ENCODE assay signal across 17 cellular contexts in the genomic region with DNA sequence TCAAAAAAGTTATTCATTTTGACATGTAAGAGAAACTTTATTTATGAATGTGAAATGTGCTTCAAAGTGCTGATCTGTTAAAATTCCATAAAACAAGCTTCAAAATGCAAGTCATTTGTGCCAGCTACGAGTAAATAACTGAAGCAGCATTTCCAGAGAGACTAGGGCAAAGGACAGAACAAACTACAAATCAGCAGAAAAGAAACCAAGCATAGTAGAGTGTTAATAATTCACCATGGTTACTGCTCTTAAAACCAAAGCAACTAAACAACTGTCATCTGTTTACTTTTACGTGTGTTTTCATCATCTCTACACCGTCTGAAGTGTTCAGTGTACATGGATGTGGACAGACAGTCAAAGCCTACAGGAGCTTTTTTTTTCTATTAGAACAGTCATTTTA. TPM values are rescaled to one million over a fixed set of nuclear protein-coding genes. Genes with fewer than 3 reads are reported as not detected.
DNase-seq lines count a peak whose midpoint lies in the region; ATAC-seq and TF ChIP-seq lines count a peak whose summit lies in the region.
"Had no signal": no experiment of that assay in that cellular context is flagged by ENCODE, and none has a peak within 500 bp of the region (broad histone marks: within the 10 kb centered on the region; RNA-seq: fewer than 3 reads in every experiment).

No MANE protein-coding gene starts in this region.

- intact Hi-C loops in stomach (cut with DNase I; ENCODE audit: low total_unique reads): no loop called here

- in situ Hi-C loops in GM23248 (cut with MboI): no loop called here

- peak overlapping the region; percentile 51 for H2AFZ ChIP-seq in GM23248

- no peak for TF ChIP-seq EP300 in stomach (IDR thresholded peaks at IDR 0.05)

- H3K4me3 ChIP-seq in GM23248 (no peak overlapping the region), stomach (no peak overlapping the region)
- H3K4me3 ChIP-seq: colonic mucosa, heart right ventricle had no signal

- H3K79me2 ChIP-seq in GM23248 (ENCODE audit: insufficient read depth): no peaks in the 10 kb centered on the region

- no peak overlapping the region for H3K4me2 ChIP-seq in GM23248 (ENCODE audit: unreplicated experiment)

- WGBS in GM23248 (ENCODE audit: low coverage in 1 of 2, low lambda C conversion rate in 2 of 2, missing lambda C conversion rate in 2 of 2), 2 experiments: 19 to 28% methylated on average over 3 of the region's 3 CpGs
- 9 to 22% (median 17%) methylated on average over 3 of the region's 3 CpGs for WGBS in stomach, 5 donors

- no peak for ATAC-seq in GM21367 (IDR thresholded peaks at IDR 0.05; ENCODE audit: unreplicated experiment)
- ATAC-seq: stimulated activated effector memory CD8-positive, alpha-beta T cell treated with anti-CD3 and anti-CD28 coated beads, Interleukin-12 subunit alpha, Interleukin-12 subunit beta, amount 100 ng/mL, for 72 hours had no signal

- TF ChIP-seq CTCF in stomach (IDR thresholded peaks at IDR 0.05): no peak

- no peaks in the 10 kb centered on the region for H4K20me1 ChIP-seq in GM23248 (ENCODE audit: insufficient read depth)

- H3K27me3 ChIP-seq in GM23248 (replicated peaks; ENCODE audit: insufficient read depth) (no peaks in the 10 kb centered on the region), layer of hippocampus (ENCODE audit: control insufficient read depth, insufficient read depth, low read length) (no peaks in the 10 kb centered on the region), stomach (no peaks in the 10 kb centered on the region)
- H3K27me3 ChIP-seq: colonic mucosa, heart right ventricle had no signal

- no peaks in the 10 kb centered on the region for H3K9me3 ChIP-seq in GM23248 (ENCODE audit: low read depth)
- no peaks in the 10 kb centered on the region for H3K9me3 ChIP-seq in stomach
- H3K9me3 ChIP-seq: colonic mucosa, heart right ventricle had no signal

- H3K9ac ChIP-seq in GM23248: no peak overlapping the region

- H3K27ac ChIP-seq in GM23248 (no peak overlapping the region), angular gyrus (ENCODE audit: low read depth, low read length) (peak overlapping the region; percentile 24), layer of hippocampus (ENCODE audit: low read depth, low read length) (peak overlapping the region; percentile 22), stomach (peak overlapping the region in 3 of 5 donors; percentile 72 to 81 (median 73))
- H3K27ac ChIP-seq: colonic mucosa, heart right ventricle, HL-60 had no signal

- no peaks in the 10 kb centered on the region; the same call in 1 of the 2 replicates for H3F3A ChIP-seq in GM23248 (ENCODE audit: insufficient read depth)

- DNase-seq in GM23248: peak; percentile 32
- no peak for DNase-seq in stomach
- DNase-seq in stimulated activated CD8-positive, alpha-beta memory T cell treated with anti-CD3 and anti-CD28 coated beads, Interleukin-4, amount 100 ng/mL, for 48 hours: no peak
- DNase-seq in NOMO-1 treated with DMSO at 0.1 percent for 48 hours (lab: John Stamatoyannopoulos, UW; ENCODE audit: unreplicated experiment): no peak
- no peak for DNase-seq in NCI-H146 treated with DMSO at 0.1 percent for 48 hours (lab: John Stamatoyannopoulos, UW; ENCODE audit: unreplicated experiment)
- DNase-seq: activated CD4-positive, CD25-positive, alpha-beta regulatory T cell treated with anti-CD3 and anti-CD28 coated beads, Interleukin-2, amount 50 U/mL, for 72 hours; CD8-positive, alpha-beta memory T cell; colonic mucosa; heart right ventricle; HFFc6; NCI-H1436 treated with DMSO at 0.1 percent for 48 hours had no signal

- no peaks in the 10 kb centered on the region for H3K36me3 ChIP-seq in GM23248 (ENCODE audit: low read depth)
- H3K36me3 ChIP-seq in stomach: no peaks in the 10 kb centered on the region
- H3K36me3 ChIP-seq: colonic mucosa, heart right ventricle had no signal

- TF ChIP-seq POLR2A in stomach (IDR thresholded peaks at IDR 0.05): no peak

- no peaks in the 10 kb centered on the region for H3K4me1 ChIP-seq in GM23248 (ENCODE audit: insufficient read depth)
- H3K4me1 ChIP-seq in stomach: peaks cover 5 to 21% (median 14%) of the 10 kb centered on the region in 4 donors
- H3K4me1 ChIP-seq: colonic mucosa had no signal

- no peaks in the 10 kb centered on the region for H3K9me2 ChIP-seq in GM23248 (ENCODE audit: insufficient read depth)

RNA-seq across cellular contexts. Expression of a gene that starts 1.6 kb away (rescaled TPM):
- 0.63 TPM in 1 of 2 replicates, not detected in the other for total RNA-seq in GM23248 (2014; rRNA removed; shearing (Covaris generic))
- polyA plus RNA-seq in GM23248 (2016; fragmentation: Nextera tagmentation; extraction: Ambion mirVana) (0.16 TPM in 2 replicates), stomach (1 to 10 TPM in 2 of 3 donors, under 1 TPM in 1; 0.53 to 3.1 (median 2.2) TPM)
- total RNA-seq in stomach: 1 to 10 TPM in 4 of 5 donors, not detected in 1; 2.7 to 7.3 (median 4.7) TPM
- total RNA-seq: CD8-positive, alpha-beta memory T cell; HFFc6 had no signal
- polyA plus RNA-seq: CD8-positive, alpha-beta memory T cell had no signal

RNA-seq across cellular contexts. Expression of a gene that starts 2.6 kb away (rescaled TPM):
- total RNA-seq in GM23248 (2014; rRNA removed; shearing (Covaris generic)): not detected in 2 replicates
- polyA plus RNA-seq in GM23248 (2016; fragmentation: Nextera tagmentation; extraction: Ambion mirVana): not detected in 2 replicates
- 1 to 10 TPM in 1 of 5 donors, not detected in 4; 4.1 TPM for total RNA-seq in stomach
- 1 to 10 TPM in 1 of 3 donors, not detected in 2; 1.1 TPM for polyA plus RNA-seq in stomach
- total RNA-seq: CD8-positive, alpha-beta memory T cell; colonic mucosa; HFFc6; RPMI7951 had no signal
- polyA plus RNA-seq: CD8-positive, alpha-beta memory T cell had no signal

RNA-seq across cellular contexts. Expression of a gene that starts 40.6 kb away (rescaled TPM):
- total RNA-seq in GM23248 (2014; rRNA removed; shearing (Covaris generic)): not detected in 2 replicates
- polyA plus RNA-seq in GM23248 (2016; fragmentation: Nextera tagmentation; extraction: Ambion mirVana) (not detected in 2 replicates), stomach (not detected)
- total RNA-seq in stomach: not detected
- total RNA-seq: CD8-positive, alpha-beta memory T cell; colonic mucosa; HFFc6; RPMI7951 had no signal
- polyA plus RNA-seq: CD8-positive, alpha-beta memory T cell; heart right ventricle had no signal
